18 cellular contexts compared by ENCODE assay signal in genomic region chr9:35718726-35719511, GRCh38. TPM values are rescaled to one million over a fixed set of nuclear protein-coding genes. Genes with fewer than 3 reads are reported as not detected.
A peak's percentile ranks its signal among the peaks of the same experiment; 100 is the strongest.
DNase-seq lines count a peak whose midpoint lies in the region; ATAC-seq and TF ChIP-seq lines count a peak whose summit lies in the region.
"Had no signal": no experiment of that assay in that cellular context is flagged by ENCODE, and none has a peak within 500 bp of the region (broad histone marks: within the 10 kb centered on the region; RNA-seq: fewer than 3 reads in every experiment).

No MANE protein-coding gene starts in this region.

- H3K9me3 Mint-ChIP-seq in stimulated activated naive B cell treated with anti-CD40 and anti-IgM and Interleukin-4, amounts not matched to agents 10 μg/mL and 1 μg/mL and 100 μg/mL, for 72 hours = no peaks in the 10 kb centered on the region
- H3K9me3 Mint-ChIP-seq: activated T-cell treated with anti-CD3 and anti-CD28 coated beads, Interleukin-2, amount 50 U/mL, for 4 hours; T-helper 1 cell treated with Interleukin-12 subunit alpha and Interleukin-12 subunit beta and Interleukin-4 antibody, amounts not matched to agents 30 μg/mL and 1 μg/mL, for 36 hours had no signal

- no peaks in the 10 kb centered on the region for H3K27me3 ChIP-seq in esophagus muscularis mucosa
- H3K27me3 ChIP-seq: MG63, stomach had no signal

- H3K4me3 Mint-ChIP-seq in stimulated activated naive B cell treated with anti-CD40 and anti-IgM and Interleukin-4, amounts not matched to agents 10 μg/mL and 1 μg/mL and 100 μg/mL, for 72 hours = peak overlapping the region in 1 of 2 donors; percentile 68
- H3K4me3 Mint-ChIP-seq: activated T-cell treated with anti-CD3 and anti-CD28 coated beads, Interleukin-2, amount 50 U/mL, for 4 hours; T-helper 1 cell treated with Interleukin-12 subunit alpha and Interleukin-12 subunit beta and Interleukin-4 antibody, amounts not matched to agents 30 μg/mL and 1 μg/mL, for 36 hours had no signal

- peaks cover 24 to 40% of the 10 kb centered on the region in 2 donors for H3K4me1 Mint-ChIP-seq in stimulated activated naive B cell treated with anti-CD40 and anti-IgM and Interleukin-4, amounts not matched to agents 10 μg/mL and 1 μg/mL and 100 μg/mL, for 72 hours

- H3K4me3 ChIP-seq in esophagus muscularis mucosa = no peak overlapping the region
- H3K4me3 ChIP-seq: MG63, stomach had no signal

- TF ChIP-seq EP300 in esophagus muscularis mucosa (IDR thresholded peaks at IDR 0.05) = no peak

- no peak for TF ChIP-seq POLR2A in esophagus muscularis mucosa (IDR thresholded peaks at IDR 0.05; ENCODE audit: low read depth)

- H3K4me1 ChIP-seq in esophagus muscularis mucosa = peaks cover 0 to 36% (median 31%) of the 10 kb centered on the region in 4 donors

- H3K9me3 ChIP-seq in esophagus muscularis mucosa = no peaks in the 10 kb centered on the region
- H3K9me3 ChIP-seq: MG63, stomach had no signal

- DNase-seq in activated CD4-positive, CD25-positive, alpha-beta regulatory T cell treated with anti-CD3 and anti-CD28 coated beads, Interleukin-2, amount 50 U/mL, for 72 hours = no peak
- DNase-seq in RPMI7951 (ENCODE audit: low read depth) (peak; percentile 15), esophagus muscularis mucosa (ENCODE audit: extremely low spot score) (no peak), COR-L47 (lab: John Stamatoyannopoulos, UW) (no peak), globus pallidus (ENCODE audit: low spot score) (no peak), DMS53 treated with DMSO at 0.1 percent for 48 hours (lab: John Stamatoyannopoulos, UW; ENCODE audit: unreplicated experiment) (no peak)
- DNase-seq in stimulated activated naive B cell treated with anti-CD40 and anti-IgM and Interleukin-4, amounts not matched to agents 10 μg/mL and 1 μg/mL and 100 μg/mL, for 72 hours = peak; percentile 79
- DNase-seq: 8988T; activated T-cell treated with anti-CD3 and anti-CD28 coated beads, Interleukin-2, amount 50 U/mL, for 4 hours; amniotic stem cell; hippocampal formation; left cardiac atrium; MG63; NCI-H2081 treated with DMSO at 0.1 percent for 48 hours; posterior cingulate gyrus; stomach had no signal

- TF ChIP-seq CTCF in esophagus muscularis mucosa (IDR thresholded peaks at IDR 0.05) = no peak

- peaks cover 98 to 100% (median 99%) of the 10 kb centered on the region in 4 donors for H3K36me3 ChIP-seq in esophagus muscularis mucosa

- WGBS in esophagus muscularis mucosa = 78% methylated on average over 14 of the region's 15 CpGs

- intact Hi-C loops in esophagus muscularis mucosa (cut with DNase I) = no loop called here

- ATAC-seq in activated CD4-positive, CD25-positive, alpha-beta regulatory T cell treated with anti-CD3 and anti-CD28 coated beads, Interleukin-2, amount 50 U/mL, for 24 hours = peak; percentile 28 to 48
- peak; percentile 99 for ATAC-seq in stimulated activated naive B cell treated with anti-CD40 and anti-IgM and Interleukin-4, amounts not matched to agents 10 μg/mL and 1 μg/mL and 100 μg/mL, for 72 hours (replicated peaks)
- ATAC-seq: activated T-cell treated with anti-CD3 and anti-CD28 coated beads, Interleukin-2, amount 50 U/mL, for 4 hours had no signal

- peak overlapping the region; percentile 46 to 98 (median 76) for H3K27ac ChIP-seq in esophagus muscularis mucosa (replicated peaks in 1 of 4)

- H3K27me3 Mint-ChIP-seq in stimulated activated naive B cell treated with anti-CD40 and anti-IgM and Interleukin-4, amounts not matched to agents 10 μg/mL and 1 μg/mL and 100 μg/mL, for 72 hours = no peaks in the 10 kb centered on the region

- peak overlapping the region; percentile 93 for H3K27ac Mint-ChIP-seq in stimulated activated naive B cell treated with anti-CD40 and anti-IgM and Interleukin-4, amounts not matched to agents 10 μg/mL and 1 μg/mL and 100 μg/mL, for 72 hours
- H3K27ac Mint-ChIP-seq: T-helper 1 cell treated with Interleukin-12 subunit alpha and Interleukin-12 subunit beta and Interleukin-4 antibody, amounts not matched to agents 30 μg/mL and 1 μg/mL, for 36 hours had no signal

- peaks cover 70 to 90% of the 10 kb centered on the region in 2 donors for H3K36me3 Mint-ChIP-seq in stimulated activated naive B cell treated with anti-CD40 and anti-IgM and Interleukin-4, amounts not matched to agents 10 μg/mL and 1 μg/mL and 100 μg/mL, for 72 hours

RNA-seq across cellular contexts. Expression of gene TLN1, which starts 13.1 kb away (rescaled TPM):
- 117 and 137 TPM in 2 replicates for total RNA-seq in RPMI7951 (2014; rRNA removed; shearing (Covaris generic))
- total RNA-seq in esophagus muscularis mucosa = 1,000 to 10,000 TPM in 3 of 4 donors, 100 to 1,000 TPM in 1; 934 to 1,435 (median 1,196) TPM

RNA-seq across cellular contexts. Expression of gene CREB3, which starts 13.5 kb away (rescaled TPM):
- total RNA-seq in RPMI7951 (2014; rRNA removed; shearing (Covaris generic)) = 68.4 and 83.2 TPM in 2 replicates
- total RNA-seq in esophagus muscularis mucosa = 10 to 100 TPM; 65.6 to 97.3 (median 85.4) TPM

RNA-seq across cellular contexts. Expression of gene TPM2, which starts 29.2 kb away (rescaled TPM):
- 146 and 206 TPM in 2 replicates for total RNA-seq in RPMI7951 (2014; rRNA removed; shearing (Covaris generic))
- total RNA-seq in esophagus muscularis mucosa = over 10,000 TPM in 3 of 4 donors, 1,000 to 10,000 TPM in 1; 8,856 to 14,576 (median 12,022) TPM

RNA-seq across cellular contexts. Expression of gene GBA2, which starts 30.1 kb away (rescaled TPM):
- total RNA-seq in RPMI7951 (2014; rRNA removed; shearing (Covaris generic)) = 13.1 and 13.2 TPM in 2 replicates
- total RNA-seq in esophagus muscularis mucosa = 10 to 100 TPM; 44.0 to 67.8 (median 55.5) TPM

RNA-seq across cellular contexts. Expression of gene RGP1, which starts 30.2 kb away (rescaled TPM):
- total RNA-seq in RPMI7951 (2014; rRNA removed; shearing (Covaris generic)) = 9.4 and 10.3 TPM in 2 replicates
- total RNA-seq in esophagus muscularis mucosa = 10 to 100 TPM; 22.0 to 31.8 (median 26.8) TPM

Comparison
In these comparisons a context has a peak if more than half of its experiments do, and no peak if none do; other contexts are left out.
1. DNase-seq: peak in RPMI7951 (single experiment) and stimulated activated naive B cell treated with anti-CD40 and anti-IgM and Interleukin-4, amounts not matched to agents 10 μg/mL and 1 μg/mL and 100 μg/mL, for 72 hours (single experiment); none in activated CD4-positive, CD25-positive, alpha-beta regulatory T cell treated with anti-CD3 and anti-CD28 coated beads, Interleukin-2, amount 50 U/mL, for 72 hours (single experiment), esophagus muscularis mucosa (single experiment), COR-L47 (single experiment), globus pallidus (single experiment) and DMS53 treated with DMSO at 0.1 percent for 48 hours (single experiment).
2. RNA of gene TPM2, which starts 29.2 kb away (total RNA-seq): 8,856 to 14,576 TPM in esophagus muscularis mucosa; 146 to 206 TPM in RPMI7951; every median in the first group is over 10 times any median in the second.